8 cellular contexts compared by ENCODE assay signal in genomic region chr1:19010995-19011696, GRCh38. TPM values are rescaled to one million over a fixed set of nuclear protein-coding genes. Genes with fewer than 3 reads are reported as not detected.
DNase-seq lines count a peak whose midpoint lies in the region; ATAC-seq and TF ChIP-seq lines count a peak whose summit lies in the region.

No MANE protein-coding gene starts in this region.

- H4K91ac ChIP-seq in neuronal stem cell (ENCODE audit: low read depth, low read length, poor library complexity): no peak overlapping the region

- H3K23ac ChIP-seq in neuronal stem cell (ENCODE audit: low read depth, low read length, poor library complexity): no peak overlapping the region

- no peak overlapping the region for H3K4ac ChIP-seq in neuronal stem cell (ENCODE audit: low read length)

- H3K14ac ChIP-seq in neuronal stem cell (ENCODE audit: low read length): no peak overlapping the region

- no peak overlapping the region for H2BK12ac ChIP-seq in neuronal stem cell (ENCODE audit: low read length)

- no peak overlapping the region for H4K8ac ChIP-seq in neuronal stem cell (ENCODE audit: low read depth, low read length)

- peak overlapping the region; percentile 3 for H3K4me2 ChIP-seq in neuronal stem cell (ENCODE audit: insufficient read depth, low read length, poor library complexity, severe bottlenecking)

- no peak overlapping the region for H2BK5ac ChIP-seq in neuronal stem cell (ENCODE audit: low read length)

- TF ChIP-seq EP300 in esophagus muscularis mucosa (IDR thresholded peaks at IDR 0.05): peak; percentile 26
- no peak for TF ChIP-seq EP300 in suprapubic skin (IDR thresholded peaks at IDR 0.05)

- H3K4me1 ChIP-seq in esophagus muscularis mucosa: peaks cover 11 to 33% (median 29%) of the 10 kb centered on the region in 4 donors
- peaks cover 26 to 35% of the 10 kb centered on the region in 2 donors for H3K4me1 ChIP-seq in neuronal stem cell (ENCODE audit: control insufficient read depth in 2 of 2, insufficient read depth in 1 of 2, low read depth in 1 of 2, low read length in 2 of 2)
- H3K4me1 ChIP-seq in suprapubic skin: peaks cover 26% of the 10 kb centered on the region

- H2AK5ac ChIP-seq in neuronal stem cell (ENCODE audit: low read depth, low read length): no peak overlapping the region

- no peak for TF ChIP-seq CTCF in GM10266 (IDR thresholded peaks at IDR 0.05; ENCODE audit: control insufficient read depth, insufficient read depth, low read depth, missing control alignments)
- TF ChIP-seq CTCF in esophagus muscularis mucosa (IDR thresholded peaks at IDR 0.05): no peak
- no peak for TF ChIP-seq CTCF in suprapubic skin (IDR thresholded peaks at IDR 0.05)

- H3K27me3 ChIP-seq in esophagus muscularis mucosa: no peaks in the 10 kb centered on the region
- H3K27me3 ChIP-seq in neuronal stem cell (ENCODE audit: control insufficient read depth in 3 of 3, insufficient read depth in 3 of 3, low read depth in 1 of 3, low read length in 3 of 3): no peaks in the 10 kb centered on the region
- H3K27me3 ChIP-seq in suprapubic skin: no peaks in the 10 kb centered on the region

- H3K4me3 ChIP-seq in esophagus muscularis mucosa (peak overlapping the region in 3 of 4 donors; percentile 18 to 24 (median 22)), neuronal stem cell (ENCODE audit: low read length in 2 of 2) (no peak overlapping the region), suprapubic skin (no peak overlapping the region)

- WGBS in esophagus muscularis mucosa: 41% methylated on average over 17 of the region's 18 CpGs
- no CpG with 5 or more reads among the region's 18 CpGs for WGBS in neuronal stem cell (ENCODE audit: extremely low coverage in 2 of 2, insufficient read length in 2 of 2, insufficient replicate concordance in 1 of 2), 2 donors
- 12% methylated on average over 18 of the region's 18 CpGs for WGBS in suprapubic skin

- H3K9me3 ChIP-seq in esophagus muscularis mucosa (no peaks in the 10 kb centered on the region), neuronal stem cell (replicated peaks in 1 of 2; ENCODE audit: control insufficient read depth in 2 of 2, insufficient read depth in 1 of 2, low read depth in 1 of 2, low read length in 2 of 2) (no peaks in the 10 kb centered on the region), suprapubic skin (no peaks in the 10 kb centered on the region)

- peak; percentile 50 for DNase-seq in GM10266 (ENCODE audit: extremely low spot score)
- DNase-seq in NCI-H460 (ENCODE audit: extremely low read depth, low read depth): peak; percentile 78
- peak; percentile 66 for DNase-seq in activated CD8-positive, alpha-beta memory T cell treated with anti-CD3 and anti-CD28 coated beads, Interleukin-2, amount 50 U/mL, for 4 hours
- DNase-seq in esophagus muscularis mucosa (ENCODE audit: extremely low spot score): peak; percentile 94
- peak; percentile 45 for DNase-seq in neuronal stem cell (ENCODE audit: low spot score)
- DNase-seq in suprapubic skin (ENCODE audit: low spot score in 2 of 2): peak; percentile 81 to 85
- no peak for DNase-seq in NCI-H2171 (lab: John Stamatoyannopoulos, UW)

- TF ChIP-seq POLR2A in esophagus muscularis mucosa (IDR thresholded peaks at IDR 0.05; ENCODE audit: low read depth) (no peak), suprapubic skin (IDR thresholded peaks at IDR 0.05) (no peak)

- no peak overlapping the region for H2BK120ac ChIP-seq in neuronal stem cell (ENCODE audit: low read depth, low read length)

- peak overlapping the region; percentile 73 for H3K18ac ChIP-seq in neuronal stem cell (ENCODE audit: low read length)

- ATAC-seq in HG03439 (IDR thresholded peaks at IDR 0.05; ENCODE audit: unreplicated experiment): no peak

- H2BK15ac ChIP-seq in neuronal stem cell (ENCODE audit: low read length): no peak overlapping the region

- no peak overlapping the region for H3K9ac ChIP-seq in neuronal stem cell (ENCODE audit: low read depth, low read length, poor library complexity)

- no peaks in the 10 kb centered on the region for H3K79me1 ChIP-seq in neuronal stem cell (ENCODE audit: low read depth, low read length)

- intact Hi-C loops in esophagus muscularis mucosa (cut with DNase I): loop anchor here (5.0 kb wide), 1 partner anchor 66 kb away; no protein-coding TSS in a partner anchor

- peak overlapping the region; percentile 81 for H2AFZ ChIP-seq in neuronal stem cell (ENCODE audit: low read length)

- H3K36me3 ChIP-seq in esophagus muscularis mucosa: no peaks in the 10 kb centered on the region
- H3K36me3 ChIP-seq in neuronal stem cell (replicated peaks in 1 of 2; ENCODE audit: control insufficient read depth in 2 of 2, insufficient read depth in 2 of 2, low read length in 2 of 2): no peaks in the 10 kb centered on the region
- H3K36me3 ChIP-seq in suprapubic skin: no peaks in the 10 kb centered on the region

- H3K27ac ChIP-seq in esophagus muscularis mucosa (replicated peaks in 1 of 4): peak overlapping the region; percentile 74 to 84 (median 84)
- H3K27ac ChIP-seq in neuronal stem cell (replicated peaks; ENCODE audit: low read length): peak overlapping the region; percentile 60
- H3K27ac ChIP-seq in suprapubic skin: peak overlapping the region; percentile 70

RNA-seq across cellular contexts. Expression of gene IFFO2, which starts 54.7 kb away (rescaled TPM):
- total RNA-seq in NCI-H460 (2014; rRNA removed; shearing (Covaris generic)): 14.1 and 15.5 TPM in 2 replicates
- polyA plus RNA-seq in NCI-H460 (2014; cell fraction: nucleus; rRNA removed): 6.6 and 11.3 TPM in 2 replicates
- total RNA-seq in esophagus muscularis mucosa (10 to 100 TPM in 3 of 4 donors, 1 to 10 TPM in 1; 9.6 to 40.3 (median 16.3) TPM), suprapubic skin (100 to 1,000 TPM; 327 to 569 (median 449) TPM)
- polyA plus RNA-seq in neuronal stem cell (2013, experiment 1 of 2): 3.4 TPM
- polyA plus RNA-seq in neuronal stem cell (2013, experiment 2 of 2): 3.3 TPM

Comparison
In these comparisons a context has a peak if more than half of its experiments do, and no peak if none do; other contexts are left out.
1. H3K4me3 ChIP-seq: peak in esophagus muscularis mucosa (3 of 4); none in neuronal stem cell (0 of 2) and suprapubic skin (single experiment).
2. RNA of gene IFFO2, which starts 54.7 kb away (total RNA-seq): 327 to 569 TPM in suprapubic skin; 9.6 to 40.3 TPM in esophagus muscularis mucosa and 14.1 to 15.5 TPM in NCI-H460; every median in the first group is over 4 times any median in the second.
3. Peak in every context shown above with its lines, with median percentiles within 50 percentile points of each other: H3K27ac ChIP-seq.